ENCODE assay signal across 3 cellular contexts in genomic region chr12:4435537-4435936, GRCh38.
TF ChIP-seq lines count a peak whose summit lies in the region.

No MANE protein-coding gene starts in this region.

TF ChIP-seq in A549, 52 proteins besides CTCF, POLR2A, EP300 and RAD21:
- TF ChIP-seq USF2 (IDR thresholded peaks at IDR 0.05) (peak; percentile 31; the same call in 1 of the 2 replicates), MAX (IDR thresholded peaks at IDR 0.05) (no peak), JUN (IDR thresholded peaks at IDR 0.05) (no peak)

TF ChIP-seq in HEK293T, 16 proteins besides CTCF, POLR2A, EP300 and RAD21 (continued from another document):
- TF ChIP-seq TARDBP (IDR thresholded peaks at IDR 0.05), result no peak
TF ChIP-seq in HEK293T: peak in this region for 1.

TF ChIP-seq in HepG2, 621 proteins besides CTCF, POLR2A, EP300 and RAD21 (continued from another document):
- TF ChIP-seq ZNF124 (CRISPR knock-in tag; IDR thresholded peaks at IDR 0.05), result no peak
- no peak for TF ChIP-seq REXO4 (CRISPR knock-in tag; IDR thresholded peaks at IDR 0.05; ENCODE audit: borderline replicate concordance)
- TF ChIP-seq UBTF (CRISPR knock-in tag; IDR thresholded peaks at IDR 0.05), result no peak
- no peak for TF ChIP-seq DR1 (CRISPR knock-in tag; IDR thresholded peaks at IDR 0.05)
- TF ChIP-seq ZNF101 (CRISPR knock-in tag; IDR thresholded peaks at IDR 0.05; ENCODE audit: borderline replicate concordance, low read depth), result no peak
- no peak for TF ChIP-seq ZNF260 (CRISPR knock-in tag; IDR thresholded peaks at IDR 0.05; ENCODE audit: borderline replicate concordance, low read depth)
- no peak for TF ChIP-seq CREB1 (IDR thresholded peaks at IDR 0.05)
- no peak for TF ChIP-seq CREB1 (CRISPR knock-in tag; IDR thresholded peaks at IDR 0.05)
